In the genomic region with DNA sequence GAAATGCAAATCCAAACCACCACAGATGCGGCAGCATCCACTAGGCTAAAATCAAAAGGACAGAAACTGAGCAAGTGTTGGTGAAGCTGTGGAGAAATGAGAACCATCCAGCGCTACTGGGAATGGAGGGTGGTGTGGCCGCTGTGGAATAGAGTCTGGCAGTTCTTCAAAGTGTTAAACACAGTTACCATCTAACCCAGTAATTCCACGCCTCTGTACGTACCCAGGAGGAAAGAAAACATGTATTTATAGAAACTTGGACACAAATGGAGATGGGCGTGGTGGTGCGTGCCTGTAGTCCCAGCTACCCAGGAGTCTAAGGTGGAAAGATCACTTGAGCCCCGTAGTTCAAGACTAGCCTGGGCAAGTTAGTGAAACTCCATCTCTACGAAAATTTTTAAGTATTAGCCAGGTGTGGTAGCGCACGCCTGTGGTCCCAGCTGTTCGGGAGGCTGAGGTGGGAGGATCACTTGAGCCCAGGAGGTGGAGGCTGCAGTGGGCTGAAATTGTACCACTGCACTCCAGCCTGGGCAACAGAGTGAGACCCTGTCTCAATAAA, we compare ENCODE assay signal across 16 cellular contexts. TPM values are rescaled to one million over a fixed set of nuclear protein-coding genes. Genes with fewer than 3 reads are reported as not detected.
DNase-seq lines count a peak whose midpoint lies in the region; ATAC-seq and TF ChIP-seq lines count a peak whose summit lies in the region.
"Had no signal": no experiment of that assay in that cellular context is flagged by ENCODE, and none has a peak within 500 bp of the region (broad histone marks: within the 10 kb centered on the region; RNA-seq: fewer than 3 reads in every experiment).

No MANE protein-coding gene starts in this region.

- RAD21 ChIA-PET in HCT116 (lab: Charles Lee; ENCODE audit: low non-redundant PET in 1 of 2, low total read pairs in 2 of 2, uncharacterized antibody in 2 of 2, unreplicated experiment in 2 of 2), result no interaction called here

- CTCF ChIA-PET in HCT116 (lab: Charles Lee), result interaction anchor here (0.7 to 1.5 kb wide), 2 partner anchors 12 to 553 kb away, joined by 3 to 5 read pairs; no protein-coding TSS in a partner anchor
- CTCF ChIA-PET in PC-9 (lab: Charles Lee), result interaction anchor here (0.6 kb wide), 1 partner anchor 138 kb away, joined by 3 read pairs; no protein-coding TSS in a partner anchor

- peak overlapping the region; percentile 9; the same call in 1 of the 2 replicates for H3K9ac ChIP-seq in HCT116 (ENCODE audit: low read length)
- H3K9ac ChIP-seq in colonic mucosa (ENCODE audit: low read depth in 2 of 2, low read length in 2 of 2), result peak overlapping the region in 1 of 2 donors; percentile 63

- DNase-seq in HCT116 (ENCODE audit: low read depth, low spot score) (no peak), PC-9 (no peak), colonic mucosa (peak; percentile 65), gastrocnemius medialis (no peak), NCI-H510A treated with DMSO at 0.1 percent for 48 hours (lab: John Stamatoyannopoulos, UW) (no peak)
- DNase-seq in activated CD8-positive, alpha-beta memory T cell treated with anti-CD3 and anti-CD28 coated beads for 24 hours, result no peak
- DNase-seq in activated CD4-positive, CD25-positive, alpha-beta regulatory T cell treated with anti-CD3 and anti-CD28 coated beads, Interleukin-2, amount 50 U/mL, for 72 hours, result no peak
- DNase-seq: activated CD4-positive, alpha-beta T cell treated with anti-CD3 and anti-CD28 coated beads for 48 hours; activated T-cell treated with anti-CD3 and anti-CD28 coated beads, Interleukin-2, amount 50 U/mL, for 1 hour; C1 segment of cervical spinal cord; effector CD4-positive, alpha-beta T cell; NCI-H1105; NCI-H345 had no signal

- H3K79me2 ChIP-seq in HCT116 (ENCODE audit: insufficient read depth, low read length) (no peaks in the 10 kb centered on the region), PC-9 (ENCODE audit: low read depth) (no peaks in the 10 kb centered on the region)

- no peaks in the 10 kb centered on the region for H3K36me3 ChIP-seq in HCT116 (ENCODE audit: control insufficient read depth in 1 of 2, insufficient read depth in 2 of 2, low read length in 2 of 2)
- no peaks in the 10 kb centered on the region for H3K36me3 ChIP-seq in PC-9 (ENCODE audit: low read depth)
- no peaks in the 10 kb centered on the region for H3K36me3 ChIP-seq in colonic mucosa
- no peaks in the 10 kb centered on the region for H3K36me3 ChIP-seq in gastrocnemius medialis
- H3K36me3 ChIP-seq: cardiac muscle cell had no signal

- H2AFZ ChIP-seq in HCT116 (ENCODE audit: low read depth, low read length, poor library complexity, severe bottlenecking) (no peak overlapping the region), PC-9 (no peak overlapping the region)

- peak; percentile 15 for ATAC-seq in HCT116
- peak; percentile 18 to 24 for ATAC-seq in gastrocnemius medialis
- no peak for ATAC-seq in HG03442 (IDR thresholded peaks at IDR 0.05; ENCODE audit: unreplicated experiment)
- ATAC-seq: foreskin keratinocyte had no signal

- no peaks in the 10 kb centered on the region for H3K9me2 ChIP-seq in HCT116 (ENCODE audit: insufficient read depth)
- no peaks in the 10 kb centered on the region for H3K9me2 ChIP-seq in PC-9 (ENCODE audit: insufficient read depth)

- no peak for TF ChIP-seq RAD21 in HCT116 (IDR thresholded peaks at IDR 0.05; ENCODE audit: low read depth)

- peaks cover 31% of the 10 kb centered on the region; the same call in 1 of the 2 replicates for H3F3A ChIP-seq in PC-9 (ENCODE audit: insufficient read depth, low read depth)

- H3K4me2 ChIP-seq in HCT116 (ENCODE audit: low read length) (peak overlapping the region; percentile 51), PC-9 (peak overlapping the region; percentile 70; the same call in 1 of the 2 replicates)

- in situ Hi-C loops in gastrocnemius medialis (cut with MboI; ENCODE audit: low sequenced_read_pairs in 4 of 4), result no loop called here

- no peaks in the 10 kb centered on the region for H3K27me3 ChIP-seq in HCT116 (ENCODE audit: insufficient read depth, low read length)
- H3K27me3 ChIP-seq in PC-9 (ENCODE audit: insufficient read depth, low read depth), result no peaks in the 10 kb centered on the region
- no peaks in the 10 kb centered on the region for H3K27me3 ChIP-seq in colonic mucosa
- H3K27me3 ChIP-seq in gastrocnemius medialis, result peaks cover 0 to 4% (median 4%) of the 10 kb centered on the region in 3 donors
- H3K27me3 ChIP-seq: cardiac muscle cell, foreskin keratinocyte had no signal

- POLR2A ChIA-PET in HCT116 (lab: Charles Lee), result interaction anchor here (0.7 kb wide), 1 partner anchor 608 kb away, joined by 3 read pairs; no protein-coding TSS in a partner anchor
- POLR2A ChIA-PET in PC-9 (lab: Charles Lee; ENCODE audit: unreplicated experiment), result no interaction called here

- BruUV-seq in HCT116 (replicated peaks; lab: Mats Ljungman, UMichigan), result TSS peak; percentile 23
- BruUV-seq in PC-9 (replicated peaks; lab: Mats Ljungman, UMichigan), result no TSS peak

- H3K4me3 ChIP-seq in HCT116 (replicated peaks in 1 of 2; ENCODE audit: low read depth in 1 of 2, low read length in 2 of 2), result peak overlapping the region in 1 of 2 experiments; percentile 3; a peak in 1 of 4 replicates
- H3K4me3 ChIP-seq in PC-9, result no peak overlapping the region
- H3K4me3 ChIP-seq in colonic mucosa, result no peak overlapping the region
- H3K4me3 ChIP-seq in gastrocnemius medialis, result no peak overlapping the region
- H3K4me3 ChIP-seq: cardiac muscle cell had no signal

- intact Hi-C loops in HCT116 (cut with micrococcal nuclease) (no loop called here), PC-9 (cut with micrococcal nuclease; ENCODE audit: unreplicated experiment) (no loop called here), colonic mucosa (cut with DNase I) (no loop called here), gastrocnemius medialis (cut with DNase I; ENCODE audit: low total_unique reads) (no loop called here)

- H3K9me3 ChIP-seq in HCT116 (ENCODE audit: control insufficient read depth in 1 of 2, insufficient read depth in 1 of 2, low read depth in 1 of 2, low read length in 2 of 2) (no peaks in the 10 kb centered on the region), PC-9 (ENCODE audit: insufficient read depth, low read depth) (no peaks in the 10 kb centered on the region), colonic mucosa (no peaks in the 10 kb centered on the region), gastrocnemius medialis (no peaks in the 10 kb centered on the region)

- TF ChIP-seq CTCF in HCT116 (IDR thresholded peaks at IDR 0.05 in 2 of 3, conservative IDR thresholded peaks at IDR 0.05 in 1 of 3; ENCODE audit: borderline replicate concordance in 1 of 3, insufficient read depth in 1 of 3, low read depth in 2 of 3, low read length in 2 of 3), result no peak
- TF ChIP-seq CTCF in PC-9 (conservative IDR thresholded peaks at IDR 0.05), result no peak
- TF ChIP-seq CTCF in colonic mucosa (IDR thresholded peaks at IDR 0.05), result no peak
- no peak for TF ChIP-seq CTCF in gastrocnemius medialis (IDR thresholded peaks at IDR 0.05 in 4 of 5, conservative IDR thresholded peaks at IDR 0.05 in 1 of 5)

- H4K20me1 ChIP-seq in HCT116 (ENCODE audit: insufficient read depth) (no peaks in the 10 kb centered on the region), PC-9 (ENCODE audit: insufficient read depth) (no peaks in the 10 kb centered on the region)

- TF ChIP-seq POLR2A in HCT116 (IDR thresholded peaks at IDR 0.05; ENCODE audit: borderline replicate concordance, extremely low read depth, insufficient read depth, insufficient read length), result no peak
- TF ChIP-seq POLR2A in gastrocnemius medialis (IDR thresholded peaks at IDR 0.05), result no peak

- H3K27ac ChIP-seq in HCT116 (ENCODE audit: low read depth, low read length) (peak overlapping the region; percentile 24), PC-9 (0 out of 2 replicates have a peak overlapping the region, but pooled peaks have one; percentile 68), colonic mucosa (peak overlapping the region; percentile 53), gastrocnemius medialis (no peak overlapping the region)
- H3K27ac ChIP-seq: cardiac muscle cell, foreskin keratinocyte had no signal

- H3K4me1 ChIP-seq in HCT116 (ENCODE audit: control insufficient read depth in 1 of 2, insufficient read depth in 2 of 2, low read length in 2 of 2) (peaks cover 50 to 51% of the 10 kb centered on the region in 2 experiments), PC-9 (replicated peaks; ENCODE audit: insufficient read depth) (peaks cover 32% of the 10 kb centered on the region), colonic mucosa (peaks cover 14% of the 10 kb centered on the region), gastrocnemius medialis (peaks cover 5 to 18% of the 10 kb centered on the region in 2 donors)
- H3K4me1 ChIP-seq: foreskin keratinocyte had no signal

TF ChIP-seq in HCT116, 20 proteins besides CTCF, POLR2A, EP300 and RAD21:
- TF ChIP-seq POLR2AphosphoS5 (IDR thresholded peaks at IDR 0.05; ENCODE audit: low read depth, low read length) (0 out of 2 replicates have a peak, but pooled peaks have one; percentile 17), CBX3 (IDR thresholded peaks at IDR 0.05; ENCODE audit: low read depth) (no peak), YY1 (IDR thresholded peaks at IDR 0.05; ENCODE audit: extremely low read depth, insufficient replicate concordance, low read depth, low read length) (no peak)

RNA-seq across cellular contexts. Expression of a gene that starts 11.6 kb away (rescaled TPM):
- total RNA-seq in HCT116 (2021; ENCODE audit: unreplicated experiment) (70.8 TPM), PC-9 (2021) (83.6 and 86.5 TPM in 2 replicates), colonic mucosa (100 to 1,000 TPM in 1 of 2 donors, 10 to 100 TPM in 1; 46.0 to 110 TPM), gastrocnemius medialis (1 to 10 TPM; 3.4 to 9.3 (median 6.7) TPM)
- 52.7 and 57.5 TPM in 2 replicates for polyA plus RNA-seq in HCT116 (2012)

RNA-seq across cellular contexts. Expression of a gene that starts 20.6 kb away (rescaled TPM):
- total RNA-seq in HCT116 (2021; ENCODE audit: unreplicated experiment), result 260 TPM
- polyA plus RNA-seq in HCT116 (2012), result 178 and 227 TPM in 2 replicates
- total RNA-seq in PC-9 (2021), result 98.6 and 142 TPM in 2 replicates
- total RNA-seq in colonic mucosa, result 100 to 1,000 TPM; 106 to 225 TPM
- 100 to 1,000 TPM in 2 of 4 donors, 10 to 100 TPM in 2; 79.1 to 117 (median 94.1) TPM for total RNA-seq in gastrocnemius medialis

RNA-seq across cellular contexts. Expression of a gene that starts 39.9 kb away (rescaled TPM):
- 231 TPM for total RNA-seq in HCT116 (2021; ENCODE audit: unreplicated experiment)
- polyA plus RNA-seq in HCT116 (2012), result 235 and 241 TPM in 2 replicates
- 149 and 166 TPM in 2 replicates for total RNA-seq in PC-9 (2021)
- 100 to 1,000 TPM in 1 of 2 donors, 10 to 100 TPM in 1; 75.2 to 131 TPM for total RNA-seq in colonic mucosa
- total RNA-seq in gastrocnemius medialis, result 100 to 1,000 TPM in 3 of 4 donors, 10 to 100 TPM in 1; 62.1 to 150 (median 113) TPM

RNA-seq across cellular contexts. Expression of a gene that starts 40.1 kb away (rescaled TPM):
- 47.5 TPM for total RNA-seq in HCT116 (2021; ENCODE audit: unreplicated experiment)
- 39.0 and 43.1 TPM in 2 replicates for polyA plus RNA-seq in HCT116 (2012)
- 41.7 and 48.3 TPM in 2 replicates for total RNA-seq in PC-9 (2021)
- 10 to 100 TPM; 24.6 to 25.0 TPM for total RNA-seq in colonic mucosa
- total RNA-seq in gastrocnemius medialis, result 10 to 100 TPM; 12.9 to 23.6 (median 20.0) TPM

RNA-seq across cellular contexts. Expression of a gene that starts 57.2 kb away (rescaled TPM):
- total RNA-seq in HCT116 (2021; ENCODE audit: unreplicated experiment) (77.5 TPM), PC-9 (2021) (29.3 and 30.0 TPM in 2 replicates), colonic mucosa (10 to 100 TPM; 13.7 to 41.1 TPM), gastrocnemius medialis (10 to 100 TPM in 2 of 4 donors, 1 to 10 TPM in 2; 6.7 to 17.1 (median 11.2) TPM)
- 39.7 and 42.4 TPM in 2 replicates for polyA plus RNA-seq in HCT116 (2012)

Comparison
In these comparisons a context has a peak if more than half of its experiments do, and no peak if none do; other contexts are left out.
1. H3K27ac ChIP-seq: peak in HCT116 (single experiment), PC-9 (single experiment) and colonic mucosa (single experiment); none in gastrocnemius medialis (0 of 4).